ENCODE assay signal across 8 cellular contexts in the genomic region with DNA sequence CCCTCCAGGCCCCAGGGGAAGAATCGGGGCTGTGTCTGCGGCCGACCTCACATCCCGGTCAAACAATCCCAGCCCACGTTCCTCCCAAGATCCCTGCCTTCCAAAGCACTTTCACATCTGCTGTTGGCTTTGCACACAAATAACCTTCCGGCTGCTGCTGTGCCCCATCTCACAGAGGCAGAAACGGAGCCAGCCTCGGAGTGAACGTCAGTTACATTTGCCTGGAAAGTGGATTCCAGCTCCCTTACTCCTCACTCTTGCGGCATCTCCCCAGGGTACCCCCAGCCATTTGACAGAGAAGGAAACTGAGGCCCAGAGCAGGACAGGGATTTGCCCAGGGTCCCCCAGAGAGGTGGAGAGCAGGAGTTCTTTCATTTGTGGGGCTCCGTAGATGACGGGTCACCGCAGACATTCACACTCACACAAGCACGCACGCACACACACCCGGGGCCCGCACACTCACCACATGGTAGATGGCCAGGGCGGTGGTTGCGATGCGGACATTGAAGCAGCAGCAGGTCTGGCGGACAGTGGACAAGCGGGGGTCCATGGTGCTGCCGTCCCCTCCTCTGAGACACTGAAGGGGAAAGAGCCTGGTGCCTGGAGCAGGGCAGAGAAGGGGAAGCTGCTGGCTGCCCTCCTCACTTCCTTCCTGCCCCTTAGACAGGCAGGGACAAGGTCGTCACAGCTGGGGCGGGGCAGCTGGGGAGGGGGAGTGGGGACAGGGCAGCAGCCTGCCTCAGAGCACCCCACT. TPM values are rescaled to one million over a fixed set of nuclear protein-coding genes. Genes with fewer than 3 reads are reported as not detected.
A peak's percentile ranks its signal among the peaks of the same experiment; 100 is the strongest.
DNase-seq lines count a peak whose midpoint lies in the region; ATAC-seq, FAIRE-seq and TF ChIP-seq lines count a peak whose summit lies in the region.

LAPTM5 (minus strand) TSS at position 579 of the 754 bp plus-strand sequence; CDS start at position 550, 29 bp downstream.

- peak within 1 kb of the TSS; percentile 36 for H3K56ac ChIP-seq in mesendoderm (ENCODE audit: low read length)

- DNase-seq in T-helper 22 cell (ENCODE audit: low read depth), result peak; percentile 62
- peak; percentile 36 to 51 for DNase-seq in cardiac fibroblast (ENCODE audit: low read depth in 2 of 2)
- DNase-seq in mesendoderm, result no peak
- peak in 1 of 2 donors; percentile 23 for DNase-seq in thyroid gland
- DNase-seq in GM19238 (ENCODE audit: insufficient read length, low spot score), result no peak
- DNase-seq in NCI-H187 (lab: John Stamatoyannopoulos, UW), result no peak
- DNase-seq in HTR-8/SVneo (ENCODE audit: insufficient read length, low spot score), result no peak

- H2AK5ac ChIP-seq in mesendoderm (ENCODE audit: low read length), result no peak within 1 kb of the TSS

- H3K79me1 ChIP-seq in mesendoderm (ENCODE audit: low read length), result no peaks in the 10 kb centered on the region

- H2BK5ac ChIP-seq in mesendoderm (ENCODE audit: low read length), result no peak within 1 kb of the TSS

- H3K4me2 ChIP-seq in mesendoderm (ENCODE audit: low read length), result no peak within 1 kb of the TSS

- no peak within 1 kb of the TSS for H3K9ac ChIP-seq in mesendoderm (ENCODE audit: low read length)

- FAIRE-seq in HTR-8/SVneo (lab: Jason Lieb, UNC), result no peak

- H3K4me1 ChIP-seq in mesendoderm (ENCODE audit: control insufficient read depth, low read depth, low read length) (no peaks in the 10 kb centered on the region), thyroid gland (peaks cover 0 to 4% of the 10 kb centered on the region in 2 donors)

- H3K27ac ChIP-seq in mesendoderm (ENCODE audit: low read depth, low read length) (no peak within 1 kb of the TSS), thyroid gland (peak within 1 kb of the TSS; percentile 4 to 71 (median 56))

- no CpG with 5 or more reads among the region's 25 CpGs for WGBS in mesendoderm (ENCODE audit: extremely low coverage, insufficient coverage, low lambda C conversion rate)
- 58 to 90% methylated on average over 2 to 17 of the region's 25 CpGs for WGBS in thyroid gland, 2 donors

- H2BK15ac ChIP-seq in mesendoderm (replicated peaks; ENCODE audit: low read depth), result no peak within 1 kb of the TSS

- H3K23ac ChIP-seq in mesendoderm (ENCODE audit: low read length), result no peak within 1 kb of the TSS

- H3K27me3 ChIP-seq in mesendoderm (ENCODE audit: insufficient read depth, low read length, poor library complexity) (no peaks in the 10 kb centered on the region), thyroid gland (no peaks in the 10 kb centered on the region)

- no peak within 1 kb of the TSS for H3K18ac ChIP-seq in mesendoderm (ENCODE audit: low read length)

- H2BK120ac ChIP-seq in mesendoderm (ENCODE audit: low read depth, low read length), result no peak within 1 kb of the TSS

- ATAC-seq in GM18505 (IDR thresholded peaks at IDR 0.05; ENCODE audit: unreplicated experiment), result no peak

- no peak within 1 kb of the TSS for H4K5ac ChIP-seq in mesendoderm (ENCODE audit: low read length)

- H3K4me3 ChIP-seq in cardiac fibroblast (replicated peaks in 1 of 2; ENCODE audit: low read depth in 2 of 2, low read length in 2 of 2) (no peak within 1 kb of the TSS), mesendoderm (ENCODE audit: low read length) (no peak within 1 kb of the TSS), thyroid gland (replicated peaks in 1 of 3) (peak within 1 kb of the TSS in 1 of 3 donors; percentile 2)

- peak; percentile 95 for TF ChIP-seq POLR2A in GM18505 (IDR thresholded peaks at IDR 0.05; ENCODE audit: borderline replicate concordance, extremely low read depth, insufficient read depth, insufficient read length)
- peak in 1 of 2 donors; percentile 32 for TF ChIP-seq POLR2A in thyroid gland (IDR thresholded peaks at IDR 0.05)

- H3K36me3 ChIP-seq in mesendoderm (ENCODE audit: control insufficient read depth, insufficient read depth, low read length) (no peaks in the 10 kb centered on the region), thyroid gland (no peaks in the 10 kb centered on the region)

- H3K79me2 ChIP-seq in mesendoderm (ENCODE audit: control insufficient read depth, insufficient read depth, low read length), result no peaks in the 10 kb centered on the region

- intact Hi-C loops in thyroid gland (cut with DNase I), result no loop called here

- TF ChIP-seq CTCF in cardiac fibroblast (IDR thresholded peaks at IDR 0.05; ENCODE audit: low read depth, low read length), result no peak
- TF ChIP-seq CTCF in thyroid gland (IDR thresholded peaks at IDR 0.05), result no peak

- no peaks in the 10 kb centered on the region for H3K9me3 ChIP-seq in thyroid gland

- H4K8ac ChIP-seq in mesendoderm (ENCODE audit: low read depth, low read length), result no peak within 1 kb of the TSS

- H3K4ac ChIP-seq in mesendoderm (ENCODE audit: low read depth, low read length), result no peak within 1 kb of the TSS

RNA-seq across cellular contexts. Expression of gene LAPTM5, which starts in this region (rescaled TPM):
- polyA plus RNA-seq in mesendoderm (2013, experiment 1 of 2), result 0.70 TPM
- 0.64 TPM for polyA plus RNA-seq in mesendoderm (2013, experiment 2 of 2)
- 10 to 100 TPM; 25.3 to 97.3 (median 46.4) TPM for total RNA-seq in thyroid gland

Comparison
In these comparisons a context has a peak if more than half of its experiments do, and no peak if none do; other contexts are left out.
1. DNase-seq: peak in T-helper 22 cell (single experiment) and cardiac fibroblast (2 of 2); none in mesendoderm (single experiment), GM19238 (single experiment), NCI-H187 (0 of 2) and HTR-8/SVneo (single experiment).